ENCODE assay signal across 1 cellular context in genomic region chr17:28726912-28727726, GRCh38.
A peak's percentile ranks its signal among the peaks of the same experiment; 100 is the strongest.
TF ChIP-seq lines count a peak whose summit lies in the region.

No MANE protein-coding gene starts in this region.

TF ChIP-seq in HEK293, 187 proteins besides CTCF, POLR2A, EP300 and RAD21 (continued from another document):
- TF ChIP-seq ZSCAN18 (tag by site-specific recombination; IDR thresholded peaks at IDR 0.05) (no peak), ZNF292 (tag by site-specific recombination; IDR thresholded peaks at IDR 0.05; ENCODE audit: borderline replicate concordance, low read depth) (no peak), SP2 (tag by site-specific recombination; IDR thresholded peaks at IDR 0.05) (peak; percentile 87), PRDM4 (tag by site-specific recombination; IDR thresholded peaks at IDR 0.05) (peak; percentile 82), REST (tag by site-specific recombination; IDR thresholded peaks at IDR 0.05) (no peak), OSR2 (tag by site-specific recombination; IDR thresholded peaks at IDR 0.05) (0 out of 2 replicates have a peak, but pooled peaks have one; percentile 18), ZEB2 (tag by site-specific recombination; IDR thresholded peaks at IDR 0.05) (peak; percentile 96), ZNF513 (tag by site-specific recombination; IDR thresholded peaks at IDR 0.05) (peak; percentile 77), ZNF341 (tag by site-specific recombination; IDR thresholded peaks at IDR 0.05; ENCODE audit: low read depth) (peak; percentile 71), ZNF366 (tag by site-specific recombination; conservative IDR thresholded peaks at IDR 0.05) (peak; percentile 90), SCRT2 (tag by site-specific recombination; IDR thresholded peaks at IDR 0.05) (no peak), ZBTB26 (tag by site-specific recombination; optimal IDR thresholded peaks at IDR 0.05) (peak; percentile 41), ZSCAN30 (tag by site-specific recombination; IDR thresholded peaks at IDR 0.05) (peak; percentile 92), ZNF211 (tag by site-specific recombination; IDR thresholded peaks at IDR 0.05; ENCODE audit: low read depth) (no peak), ZNF48 (tag by site-specific recombination; IDR thresholded peaks at IDR 0.05) (no peak), ZBTB11 (tag by site-specific recombination; conservative IDR thresholded peaks at IDR 0.05; ENCODE audit: low read depth) (peak; percentile 48; the same call in 1 of the 2 replicates), ZNF10 (tag by site-specific recombination; IDR thresholded peaks at IDR 0.05) (peak; percentile 61; the same call in 1 of the 2 replicates), ZNF704 (tag by site-specific recombination; IDR thresholded peaks at IDR 0.05) (no peak), TCF7L2 (IDR thresholded peaks at IDR 0.05; ENCODE audit: borderline replicate concordance, low read depth, low read length) (no peak), ZNF530 (tag by site-specific recombination; IDR thresholded peaks at IDR 0.05; ENCODE audit: low read depth) (no peak), KLF7 (tag by site-specific recombination; IDR thresholded peaks at IDR 0.05; ENCODE audit: borderline replicate concordance) (peak; percentile 81; the same call in 1 of the 2 replicates), BCL11B (tag by site-specific recombination; IDR thresholded peaks at IDR 0.05; ENCODE audit: low read depth) (0 out of 2 replicates have a peak, but pooled peaks have one; percentile 17), ZNF692 (tag by site-specific recombination; IDR thresholded peaks at IDR 0.05) (peak; percentile 66; the same call in 1 of the 2 replicates), IKZF3 (tag by site-specific recombination; IDR thresholded peaks at IDR 0.05) (peak; percentile 95), YY1 (tag by site-specific recombination; IDR thresholded peaks at IDR 0.05) (no peak), ZNF501 (tag by site-specific recombination; IDR thresholded peaks at IDR 0.05) (peak; percentile 50; the same call in 1 of the 2 replicates), ZBTB17 (tag by site-specific recombination; IDR thresholded peaks at IDR 0.05) (peak; percentile 65), MYNN (tag by site-specific recombination; IDR thresholded peaks at IDR 0.05; ENCODE audit: borderline replicate concordance) (peak; percentile 97), ZNF2 (tag by site-specific recombination; IDR thresholded peaks at IDR 0.05) (peak; percentile 31), BCL11A (tag by site-specific recombination; IDR thresholded peaks at IDR 0.05; ENCODE audit: low read depth) (peak; percentile 77; the same call in 1 of the 2 replicates), TSHZ1 (tag by site-specific recombination; IDR thresholded peaks at IDR 0.05; ENCODE audit: borderline replicate concordance) (no peak; the same call in 1 of the 2 replicates), ZNF423 (tag by site-specific recombination; IDR thresholded peaks at IDR 0.05) (peak; percentile 87), REPIN1 (tag by site-specific recombination; IDR thresholded peaks at IDR 0.05; ENCODE audit: low read depth) (no peak), ZNF629 (tag by site-specific recombination; IDR thresholded peaks at IDR 0.05) (peak; percentile 79), ZBTB8A (tag by site-specific recombination; IDR thresholded peaks at IDR 0.05) (peak; percentile 60; the same call in 1 of the 2 replicates), ZNF610 (tag by site-specific recombination; IDR thresholded peaks at IDR 0.05; ENCODE audit: borderline replicate concordance) (0 out of 2 replicates have a peak, but pooled peaks have one; percentile 29), ZNF302 (tag by site-specific recombination; IDR thresholded peaks at IDR 0.05; ENCODE audit: low read depth) (no peak)
